Comparison of ENCODE assay signal across 8 cellular contexts in the genomic region with DNA sequence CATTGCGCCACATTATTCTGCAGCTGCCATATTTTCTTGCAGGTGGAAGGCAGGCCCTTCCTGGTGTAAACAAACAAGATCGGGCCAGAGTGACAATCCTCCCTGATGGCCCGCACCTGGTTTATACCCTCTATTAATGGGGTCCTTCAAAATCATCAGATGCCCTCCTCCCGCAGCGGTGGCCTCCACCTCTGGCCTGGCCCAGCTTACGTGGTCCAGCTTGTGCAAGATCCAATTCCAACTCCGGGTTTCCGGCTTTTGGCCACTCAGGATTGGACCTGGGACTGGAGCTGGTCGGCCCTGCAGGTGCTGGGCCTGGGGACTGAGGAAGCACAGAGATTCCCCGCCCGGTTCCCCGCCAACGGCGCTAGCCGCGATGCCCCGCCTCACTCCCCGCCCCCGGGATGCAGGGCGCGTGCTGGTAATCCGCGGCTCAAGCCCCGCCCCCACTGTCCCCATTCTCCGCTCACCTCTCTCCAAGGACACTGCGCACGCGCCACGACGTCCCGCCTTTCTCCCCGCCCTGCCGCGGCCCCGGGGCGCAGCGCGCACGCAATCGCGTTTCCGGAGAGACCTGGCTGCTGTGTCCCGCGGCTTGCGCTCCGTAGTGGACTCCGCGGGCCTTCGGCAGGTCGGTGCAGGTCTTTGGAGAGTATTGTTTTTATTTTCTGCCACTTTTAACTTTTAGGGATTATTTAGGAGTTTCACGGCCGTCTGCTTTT. TPM values are rescaled to one million over a fixed set of nuclear protein-coding genes. Genes with fewer than 3 reads are reported as not detected.
DNase-seq lines count a peak whose midpoint lies in the region; ATAC-seq and TF ChIP-seq lines count a peak whose summit lies in the region.

Gene TMEM14B, plus strand, starts transcription at position 555 of the 722 bp plus-strand sequence. CDS start 1,441 bp downstream, outside the sequence.

- peak within 1 kb of the TSS; percentile 91 for H3K4me3 Mint-ChIP-seq in natural killer cell treated with Interleukin-12 subunit alpha and Interleukin-12 subunit beta and Interleukin-15 and Interleukin-18, amount 100 ng/mL, for 72 hours
- H3K4me3 Mint-ChIP-seq in stimulated activated naive CD8-positive, alpha-beta T cell treated with anti-CD3 and anti-CD28 coated beads, Interleukin-15, Interleukin-2, amounts not matched to agents 100 ng/mL and 50 ng/mL, for 24 hours, result peak within 1 kb of the TSS; percentile 89

- peak; percentile 96 for ATAC-seq in RWPE2 (ENCODE audit: low read depth)
- peak; percentile 98 to 99 for ATAC-seq in natural killer cell treated with Interleukin-12 subunit alpha and Interleukin-12 subunit beta and Interleukin-15 and Interleukin-18, amount 100 ng/mL, for 72 hours

- no peaks in the 10 kb centered on the region for H3K36me3 Mint-ChIP-seq in natural killer cell treated with Interleukin-12 subunit alpha and Interleukin-12 subunit beta and Interleukin-15 and Interleukin-18, amount 100 ng/mL, for 72 hours
- H3K36me3 Mint-ChIP-seq in stimulated activated naive CD8-positive, alpha-beta T cell treated with anti-CD3 and anti-CD28 coated beads, Interleukin-15, Interleukin-2, amounts not matched to agents 100 ng/mL and 50 ng/mL, for 24 hours (ENCODE audit: low read depth), result peaks cover 37% of the 10 kb centered on the region

- H3K27me3 ChIP-seq in RWPE2 (ENCODE audit: insufficient read depth, poor library complexity, severe bottlenecking), result no peaks in the 10 kb centered on the region

- H3K27me3 Mint-ChIP-seq in natural killer cell treated with Interleukin-12 subunit alpha and Interleukin-12 subunit beta and Interleukin-15 and Interleukin-18, amount 100 ng/mL, for 72 hours, result peaks cover 6 to 12% of the 10 kb centered on the region in 2 donors
- no peaks in the 10 kb centered on the region for H3K27me3 Mint-ChIP-seq in stimulated activated naive CD8-positive, alpha-beta T cell treated with anti-CD3 and anti-CD28 coated beads, Interleukin-15, Interleukin-2, amounts not matched to agents 100 ng/mL and 50 ng/mL, for 24 hours

- peak within 1 kb of the TSS; percentile 49 for H3K4me3 ChIP-seq in RWPE2 (ENCODE audit: severe bottlenecking)

- peak; percentile 97 for DNase-seq in EH (ENCODE audit: low read depth)
- DNase-seq in H4 (ENCODE audit: low spot score), result peak; percentile 95
- DNase-seq in LoVo (ENCODE audit: low spot score), result peak; percentile 98
- DNase-seq in RWPE2 (ENCODE audit: low spot score), result peak; percentile 98
- DNase-seq in activated T-helper 9 cell treated with anti-CD3 and anti-CD28 coated beads, Interleukin-2, amount 50 U/mL, for 16 hours (ENCODE audit: low read depth), result peak; percentile 100
- DNase-seq in fibroblast of peridontal ligament (ENCODE audit: extremely low read depth), result peak; percentile 92
- peak; percentile 99 for DNase-seq in natural killer cell treated with Interleukin-12 subunit alpha and Interleukin-12 subunit beta and Interleukin-15 and Interleukin-18, amount 100 ng/mL, for 72 hours (ENCODE audit: low spot score)

- no peaks in the 10 kb centered on the region for H3K4me1 ChIP-seq in RWPE2 (ENCODE audit: insufficient read depth, poor library complexity, severe bottlenecking)

- H3K27ac Mint-ChIP-seq in natural killer cell treated with Interleukin-12 subunit alpha and Interleukin-12 subunit beta and Interleukin-15 and Interleukin-18, amount 100 ng/mL, for 72 hours, result peak within 1 kb of the TSS; percentile 81 to 91
- peak within 1 kb of the TSS; percentile 96 for H3K27ac Mint-ChIP-seq in stimulated activated naive CD8-positive, alpha-beta T cell treated with anti-CD3 and anti-CD28 coated beads, Interleukin-15, Interleukin-2, amounts not matched to agents 100 ng/mL and 50 ng/mL, for 24 hours

- peaks cover 36 to 51% of the 10 kb centered on the region in 2 donors for H3K4me1 Mint-ChIP-seq in natural killer cell treated with Interleukin-12 subunit alpha and Interleukin-12 subunit beta and Interleukin-15 and Interleukin-18, amount 100 ng/mL, for 72 hours (ENCODE audit: low read depth in 2 of 2)
- H3K4me1 Mint-ChIP-seq in stimulated activated naive CD8-positive, alpha-beta T cell treated with anti-CD3 and anti-CD28 coated beads, Interleukin-15, Interleukin-2, amounts not matched to agents 100 ng/mL and 50 ng/mL, for 24 hours (ENCODE audit: low read depth), result peaks cover 40% of the 10 kb centered on the region

- H3K27ac ChIP-seq in RWPE2 (ENCODE audit: poor library complexity, severe bottlenecking), result peak within 1 kb of the TSS; percentile 36

- H3K36me3 ChIP-seq in RWPE2 (ENCODE audit: low read depth), result peaks cover 25% of the 10 kb centered on the region

- no peak for TF ChIP-seq CTCF in RWPE2 (IDR thresholded peaks at IDR 0.05; ENCODE audit: poor library complexity, severe bottlenecking)

- no peaks in the 10 kb centered on the region for H3K9me3 ChIP-seq in RWPE2 (ENCODE audit: severe bottlenecking)

- no peaks in the 10 kb centered on the region for H3K9me3 Mint-ChIP-seq in natural killer cell treated with Interleukin-12 subunit alpha and Interleukin-12 subunit beta and Interleukin-15 and Interleukin-18, amount 100 ng/mL, for 72 hours
- H3K9me3 Mint-ChIP-seq in stimulated activated naive CD8-positive, alpha-beta T cell treated with anti-CD3 and anti-CD28 coated beads, Interleukin-15, Interleukin-2, amounts not matched to agents 100 ng/mL and 50 ng/mL, for 24 hours, result no peaks in the 10 kb centered on the region

RNA-seq across cellular contexts. Expression of gene TMEM14B, which starts in this region (rescaled TPM):
- 137 and 156 TPM in 2 replicates for total RNA-seq in H4 (2014; rRNA removed; shearing (Covaris generic))
- 10 to 100 TPM; 43.9 to 63.4 TPM for total RNA-seq in natural killer cell treated with Interleukin-12 subunit alpha and Interleukin-12 subunit beta and Interleukin-15 and Interleukin-18, amount 100 ng/mL, for 72 hours

Comparison
In these comparisons a context has a peak if more than half of its experiments do, and no peak if none do; other contexts are left out.
1. Peak in every context shown above with its lines: DNase-seq, ATAC-seq, H3K4me3 ChIP-seq and H3K27ac ChIP-seq.